In the genomic region with DNA sequence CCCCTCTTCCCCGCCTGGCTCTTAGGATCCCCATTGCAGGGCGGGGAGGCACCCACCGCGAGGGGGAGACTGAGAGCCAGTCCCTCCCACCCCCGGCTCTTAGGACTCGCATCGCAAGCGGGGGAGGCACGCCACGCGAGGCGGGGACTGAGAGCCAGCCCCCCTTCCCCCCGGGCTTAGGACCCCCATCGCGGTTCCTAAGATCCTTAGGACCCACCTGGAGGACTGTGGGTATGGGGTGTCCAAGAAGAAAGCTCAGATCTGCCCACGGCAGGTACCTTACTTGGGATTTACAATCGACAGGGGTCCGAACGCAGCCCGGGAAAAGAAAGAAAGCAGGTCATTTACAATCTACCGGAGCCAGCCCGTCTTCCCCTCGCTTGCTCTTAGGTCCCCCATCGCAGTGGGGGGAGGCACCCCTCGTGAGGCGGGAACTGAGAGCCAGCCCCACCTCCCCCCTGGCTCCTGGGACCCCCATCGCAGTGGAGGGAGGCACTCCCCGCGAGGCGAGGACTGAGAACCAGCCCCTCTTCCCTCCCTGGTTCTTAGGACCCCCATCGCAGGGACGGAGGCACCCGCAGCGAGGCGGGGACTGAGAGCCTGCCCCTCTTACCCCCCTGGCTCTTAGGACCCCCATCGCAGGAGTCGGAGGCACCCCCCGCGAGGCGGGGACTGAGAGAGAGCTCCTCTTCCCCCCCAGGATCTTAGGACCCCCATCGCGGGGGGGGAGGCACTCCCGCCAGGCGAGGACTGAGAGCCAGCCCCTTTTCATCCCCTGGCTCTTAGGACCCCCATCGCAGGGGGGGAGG, we compare ENCODE assay signal across 8 cellular contexts. TPM values are rescaled to one million over a fixed set of nuclear protein-coding genes. Genes with fewer than 3 reads are reported as not detected.
DNase-seq lines count a peak whose midpoint lies in the region; ATAC-seq and TF ChIP-seq lines count a peak whose summit lies in the region.

No MANE protein-coding gene starts in this region.

- H3K9me3 Mint-ChIP-seq in HFFc6 (no peaks in the 10 kb centered on the region; the same call in 1 of the 2 replicates), nephron progenitor cell (no peaks in the 10 kb centered on the region)

- WGBS in testis, 2 donors: 0 to 5% methylated on average over 1 to 35 of the region's 45 CpGs

- no peaks in the 10 kb centered on the region for H3K79me2 ChIP-seq in fibroblast of lung (ENCODE audit: control insufficient read depth, insufficient read depth, low read length)

- H3K4me3 ChIP-seq in fibroblast of lung (replicated peaks in 1 of 4; ENCODE audit: control extremely low read depth in 1 of 4, insufficient read depth in 1 of 4, low read depth in 3 of 4, low read length in 4 of 4) (peak overlapping the region; percentile 28 to 53 (median 40)), testis (peak overlapping the region; percentile 41 to 42)

- no peak overlapping the region for H3K27ac Mint-ChIP-seq in HFFc6
- no peak overlapping the region for H3K27ac Mint-ChIP-seq in nephron progenitor cell

- H3K27me3 ChIP-seq in fibroblast of lung (ENCODE audit: control insufficient read depth, insufficient read depth, low read length): peaks cover 11% of the 10 kb centered on the region
- H3K27me3 ChIP-seq in testis: no peaks in the 10 kb centered on the region

- no peak overlapping the region for H2AFZ ChIP-seq in fibroblast of lung (ENCODE audit: low read length)

- POLR2A ChIA-PET in GM10248 (lab: Yijun Ruan, JAX): no interaction called here

- intact Hi-C loops in testis (cut with DNase I; ENCODE audit: low total_unique reads): no loop called here

- H3K4me3 Mint-ChIP-seq in HFFc6 (no peak overlapping the region), nephron progenitor cell (peak overlapping the region; percentile 82)

- ATAC-seq in HG02970 (IDR thresholded peaks at IDR 0.05; ENCODE audit: low FRiP score, unreplicated experiment): no peak

- TF ChIP-seq CTCF in GM10248 (IDR thresholded peaks at IDR 0.05; ENCODE audit: control extremely low read depth, extremely low read depth, low read depth, missing control alignments) (peak; percentile 69), HFFc6 (IDR thresholded peaks at IDR 0.05) (peak; percentile 26; the same call in 1 of the 2 replicates), fibroblast of lung (conservative IDR thresholded peaks at IDR 0.05 in 1 of 2, IDR thresholded peaks at IDR 0.05 in 1 of 2; ENCODE audit: low read depth in 1 of 2, low read length in 2 of 2) (peak; percentile 43 to 60), nephron progenitor cell (IDR thresholded peaks at IDR 0.05) (peak; percentile 84), testis (IDR thresholded peaks at IDR 0.05) (peak in 1 of 3 experiments; percentile 50)

- no peak overlapping the region for H3K27ac ChIP-seq in fibroblast of lung (ENCODE audit: insufficient read depth, low read length)
- peak overlapping the region in 1 of 2 donors; percentile 30 for H3K27ac ChIP-seq in testis

- CTCF ChIA-PET in GM10248 (lab: Yijun Ruan, JAX): interaction anchor here (0.7 to 2.5 kb wide), 6 partner anchors 46 to 267 kb away, joined by 3 to 12 read pairs (median 4); no protein-coding TSS in a partner anchor

- H3K9ac ChIP-seq in fibroblast of lung (ENCODE audit: insufficient read depth, low read length): no peak overlapping the region

- no peaks in the 10 kb centered on the region for H4K20me1 ChIP-seq in fibroblast of lung (ENCODE audit: control insufficient read depth, extremely low read depth, insufficient read depth, low read length)

- H3K9me3 ChIP-seq in fibroblast of lung (ENCODE audit: control insufficient read depth, insufficient read depth, low read depth, low read length) (no peaks in the 10 kb centered on the region), testis (no peaks in the 10 kb centered on the region)

- H3K36me3 ChIP-seq in fibroblast of lung (ENCODE audit: control insufficient read depth, insufficient read depth, low read length) (no peaks in the 10 kb centered on the region), testis (ENCODE audit: low read depth, missing control alignments) (no peaks in the 10 kb centered on the region)

- H3K4me1 ChIP-seq in fibroblast of lung (ENCODE audit: control insufficient read depth, extremely low read depth, insufficient read depth, low read length): no peaks in the 10 kb centered on the region
- H3K4me1 ChIP-seq in testis: peaks cover 21% of the 10 kb centered on the region

- H3K36me3 Mint-ChIP-seq in HFFc6 (ENCODE audit: low read depth) (no peaks in the 10 kb centered on the region), nephron progenitor cell (ENCODE audit: low read depth) (no peaks in the 10 kb centered on the region)

- H3K4me2 ChIP-seq in fibroblast of lung (ENCODE audit: extremely low read depth, insufficient read depth, low read length): peak overlapping the region; percentile 62

- H3K4me1 Mint-ChIP-seq in HFFc6 (ENCODE audit: low read depth) (no peaks in the 10 kb centered on the region), nephron progenitor cell (peaks cover 5% of the 10 kb centered on the region)

- H3K27me3 Mint-ChIP-seq in HFFc6 (ENCODE audit: insufficient read depth) (peaks cover 7% of the 10 kb centered on the region; the same call in 1 of the 2 replicates), nephron progenitor cell (ENCODE audit: low read depth, poor library complexity) (peaks cover 38% of the 10 kb centered on the region)

- DNase-seq in GM10248 (ENCODE audit: extremely low spot score) (peak; percentile 65), HFFc6 (no peak), NCI-H2196 (lab: John Stamatoyannopoulos, UW; ENCODE audit: unreplicated experiment) (peak; percentile 56), fibroblast of lung (ENCODE audit: low read depth in 2 of 2) (peak; percentile 12 to 29), nephron progenitor cell (peak; percentile 86), testis (peak; percentile 57)
- peak; percentile 79 for DNase-seq in activated CD8-positive, alpha-beta memory T cell treated with anti-CD3 and anti-CD28 coated beads, Interleukin-2, amount 50 U/mL, for 48 hours

- no peak for TF ChIP-seq POLR2A in testis (IDR thresholded peaks at IDR 0.05)

RNA-seq across cellular contexts. Expression of gene DDX11, which starts 43.7 kb away (rescaled TPM):
- total RNA-seq in HFFc6 (2021; fragmentation: NEBNext Ultra II Directional; extraction: Animal tissue kit (Norgen Biotek cat#: 25700)): 10 to 100 TPM; 14.1 to 23.1 (median 20.5) TPM
- 13.2 and 16.2 TPM in 2 replicates for total RNA-seq in fibroblast of lung
- 4.4 and 12.0 TPM in 2 replicates for polyA plus RNA-seq in fibroblast of lung
- 4.9 and 13.1 TPM in 2 replicates for polyA plus RNA-seq in fibroblast of lung (2012)
- polyA minus RNA-seq in fibroblast of lung (ENCODE audit: low replicate concordance): 11.9 and 32.2 TPM in 2 replicates
- total RNA-seq in testis: 10 to 100 TPM; 49.6 to 63.1 TPM
- polyA plus RNA-seq in testis (ENCODE audit: insufficient read depth, low read depth, low replicate concordance): 19.7 TPM
